In the genomic region with DNA sequence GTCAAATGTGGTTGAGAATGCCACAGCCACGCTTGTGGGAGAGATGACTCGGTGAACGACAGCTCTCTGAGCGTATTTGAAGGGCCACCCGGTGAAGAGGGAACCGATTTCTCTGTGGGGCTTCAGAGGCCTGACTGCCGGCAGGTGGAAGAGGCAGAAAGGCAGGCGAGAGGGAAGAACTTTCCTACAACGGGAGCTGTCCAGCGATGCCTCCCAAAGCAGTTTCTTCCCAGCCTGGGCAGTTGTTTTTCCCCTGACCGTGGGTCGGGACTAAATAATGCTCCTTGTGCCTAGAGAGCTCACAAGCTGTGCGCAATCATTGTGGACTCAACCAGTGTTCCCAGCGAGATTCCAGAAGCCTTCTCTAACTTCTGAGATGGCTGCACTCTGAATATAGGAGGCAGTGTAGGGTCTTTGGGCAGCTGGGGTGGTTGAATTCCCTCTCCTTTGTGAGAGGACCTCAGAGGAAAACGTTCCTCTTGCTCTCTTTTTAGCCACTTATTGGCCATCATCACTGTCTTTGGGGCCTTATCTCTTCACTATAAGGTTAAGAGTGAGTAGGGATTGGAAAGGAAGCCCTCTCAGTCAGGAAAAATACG, we compare ENCODE assay signal across 8 cellular contexts. TPM values are rescaled to one million over a fixed set of nuclear protein-coding genes. Genes with fewer than 3 reads are reported as not detected.
DNase-seq lines count a peak whose midpoint lies in the region; ATAC-seq and TF ChIP-seq lines count a peak whose summit lies in the region.

No MANE protein-coding gene starts in this region.

- CTCF ChIA-PET in activated naive CD4-positive, alpha-beta T cell treated with anti-CD3 and anti-CD28 coated beads, Interleukin-2, amount 10 ng/mL, durations not matched to agents 7 days and 5 days (lab: Charles Lee) = interaction anchor here (1.3 kb wide), 2 partner anchors 9 to 169 kb away, joined by 3 to 5 read pairs; no protein-coding TSS in a partner anchor
- CTCF ChIA-PET in WTC11 (lab: Charles Lee) = interaction anchor here (1.0 to 2.3 kb wide), 9 partner anchors 52 to 372 kb away, joined by 3 to 7 read pairs (median 5); no protein-coding TSS in a partner anchor

- peak overlapping the region; percentile 77 for H3K9ac ChIP-seq in neural cell (ENCODE audit: low read length)

- H4K20me1 ChIP-seq in neural cell (ENCODE audit: insufficient read depth) = no peaks in the 10 kb centered on the region

- H3K27me3 ChIP-seq in gastroesophageal sphincter (peaks cover 12% of the 10 kb centered on the region), neural cell (ENCODE audit: insufficient read depth, low read depth, low read length) (no peaks in the 10 kb centered on the region)

- peaks cover 45% of the 10 kb centered on the region for H3K4me1 Mint-ChIP-seq in activated naive CD4-positive, alpha-beta T cell treated with anti-CD3 and anti-CD28 coated beads, Interleukin-2, amount 10 ng/mL, durations not matched to agents 7 days and 5 days
- peaks cover 21% of the 10 kb centered on the region for H3K4me1 Mint-ChIP-seq in WTC11

- H3K4me1 ChIP-seq in gastroesophageal sphincter = peaks cover 0 to 22% (median 5%) of the 10 kb centered on the region in 3 donors

- no peak for DNase-seq in activated naive CD4-positive, alpha-beta T cell treated with anti-CD3 and anti-CD28 coated beads, Interleukin-2, amount 10 ng/mL, durations not matched to agents 7 days and 5 days
- no peak for DNase-seq in activated naive CD4-positive, alpha-beta T cell (lab: John Stamatoyannopoulos, UW)
- peak; percentile 26 for DNase-seq in HT1080 (ENCODE audit: low read depth)
- peak; percentile 22 for DNase-seq in WTC11 (ENCODE audit: low spot score)

- H2AFZ ChIP-seq in neural cell (ENCODE audit: low read depth, low read length) = peak overlapping the region; percentile 61

- H3K36me3 ChIP-seq in gastroesophageal sphincter (no peaks in the 10 kb centered on the region), neural cell (ENCODE audit: insufficient read depth, low read length) (no peaks in the 10 kb centered on the region)

- H3K9me2 ChIP-seq in neural cell (ENCODE audit: insufficient read depth, low read length) = no peaks in the 10 kb centered on the region

- no peak for ATAC-seq in WTC11
- ATAC-seq in gastroesophageal sphincter = no peak
- ATAC-seq in GM21367 (IDR thresholded peaks at IDR 0.05; ENCODE audit: unreplicated experiment) = no peak
- no peak for ATAC-seq in HG03095 (IDR thresholded peaks at IDR 0.05; ENCODE audit: unreplicated experiment)

- POLR2A ChIA-PET in WTC11 (lab: Charles Lee) = interaction anchor here (0.6 to 0.7 kb wide), 2 partner anchors 9 to 276 kb away, joined by 3 read pairs; a partner anchor contains a TSS

- H3K4me3 ChIP-seq in gastroesophageal sphincter (peak overlapping the region; percentile 88 to 89), neural cell (ENCODE audit: low read length) (peak overlapping the region; percentile 93)

- peak overlapping the region; percentile 87 for H3K4me3 Mint-ChIP-seq in activated naive CD4-positive, alpha-beta T cell treated with anti-CD3 and anti-CD28 coated beads, Interleukin-2, amount 10 ng/mL, durations not matched to agents 7 days and 5 days
- H3K4me3 Mint-ChIP-seq in WTC11 = peak overlapping the region; percentile 91

- H3K9me3 Mint-ChIP-seq in activated naive CD4-positive, alpha-beta T cell treated with anti-CD3 and anti-CD28 coated beads, Interleukin-2, amount 10 ng/mL, durations not matched to agents 7 days and 5 days = no peaks in the 10 kb centered on the region
- peaks cover 5% of the 10 kb centered on the region; the same call in 1 of the 2 replicates for H3K9me3 Mint-ChIP-seq in WTC11

- H3K27ac Mint-ChIP-seq in activated naive CD4-positive, alpha-beta T cell treated with anti-CD3 and anti-CD28 coated beads, Interleukin-2, amount 10 ng/mL, durations not matched to agents 7 days and 5 days = peak overlapping the region; percentile 98
- H3K27ac Mint-ChIP-seq in WTC11 = no peak overlapping the region; the same call in 1 of the 2 replicates

- TF ChIP-seq POLR2A in gastroesophageal sphincter (IDR thresholded peaks at IDR 0.05) = no peak

- TF ChIP-seq EP300 in gastroesophageal sphincter (IDR thresholded peaks at IDR 0.05) (no peak), neural cell (conservative IDR thresholded peaks at IDR 0.05; ENCODE audit: poor library complexity, severe bottlenecking) (no peak)

- H3K9me3 ChIP-seq in gastroesophageal sphincter (no peaks in the 10 kb centered on the region), neural cell (ENCODE audit: low read length) (no peaks in the 10 kb centered on the region)

- peaks cover 9% of the 10 kb centered on the region for H3K27me3 Mint-ChIP-seq in activated naive CD4-positive, alpha-beta T cell treated with anti-CD3 and anti-CD28 coated beads, Interleukin-2, amount 10 ng/mL, durations not matched to agents 7 days and 5 days
- peaks cover 20% of the 10 kb centered on the region for H3K27me3 Mint-ChIP-seq in WTC11 (ENCODE audit: low read depth)

- H3K27ac ChIP-seq in gastroesophageal sphincter (peak overlapping the region in 3 of 4 donors; percentile 76 to 86 (median 85)), neural cell (ENCODE audit: low read length) (peak overlapping the region; percentile 92)

- H3K4me2 ChIP-seq in neural cell (ENCODE audit: low read length) = peak overlapping the region; percentile 83

- no peak for TF ChIP-seq RAD21 in neural cell (conservative IDR thresholded peaks at IDR 0.05)

- peaks cover 21% of the 10 kb centered on the region for H3K79me2 ChIP-seq in neural cell (replicated peaks; ENCODE audit: insufficient read depth, low read length)

- no peaks in the 10 kb centered on the region for H3F3A ChIP-seq in neural cell (ENCODE audit: insufficient read depth, low read length, poor library complexity, severe bottlenecking)

- no peak for TF ChIP-seq CTCF in WTC11 (IDR thresholded peaks at IDR 0.05)
- TF ChIP-seq CTCF in gastroesophageal sphincter (IDR thresholded peaks at IDR 0.05) = no peak
- peak; percentile 56 for TF ChIP-seq CTCF in neural cell (IDR thresholded peaks at IDR 0.05; ENCODE audit: poor library complexity, severe bottlenecking)

- WGBS in gastroesophageal sphincter (ENCODE audit: low coverage in 1 of 2), 2 donors = 5 to 6% methylated on average over 4 to 15 of the region's 16 CpGs

- H3K36me3 Mint-ChIP-seq in activated naive CD4-positive, alpha-beta T cell treated with anti-CD3 and anti-CD28 coated beads, Interleukin-2, amount 10 ng/mL, durations not matched to agents 7 days and 5 days = no peaks in the 10 kb centered on the region
- no peaks in the 10 kb centered on the region for H3K36me3 Mint-ChIP-seq in WTC11

TF ChIP-seq in WTC11, 78 proteins besides CTCF, POLR2A, EP300 and RAD21 (continues in another document):
- TF ChIP-seq NR3C1 (CRISPR knock-in tag; conservative IDR thresholded peaks at IDR 0.05; ENCODE audit: low read depth) = no peak
- TF ChIP-seq, protein P1, sequence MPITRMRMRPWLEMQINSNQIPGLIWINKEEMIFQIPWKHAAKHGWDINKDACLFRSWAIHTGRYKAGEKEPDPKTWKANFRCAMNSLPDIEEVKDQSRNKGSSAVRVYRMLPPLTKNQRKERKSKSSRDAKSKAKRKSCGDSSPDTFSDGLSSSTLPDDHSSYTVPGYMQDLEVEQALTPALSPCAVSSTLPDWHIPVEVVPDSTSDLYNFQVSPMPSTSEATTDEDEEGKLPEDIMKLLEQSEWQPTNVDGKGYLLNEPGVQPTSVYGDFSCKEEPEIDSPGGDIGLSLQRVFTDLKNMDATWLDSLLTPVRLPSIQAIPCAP (CRISPR knock-in tag; IDR thresholded peaks at IDR 0.05) = 0 out of 2 replicates have a peak, but pooled peaks have one; percentile 30
- TF ChIP-seq, protein P2, sequence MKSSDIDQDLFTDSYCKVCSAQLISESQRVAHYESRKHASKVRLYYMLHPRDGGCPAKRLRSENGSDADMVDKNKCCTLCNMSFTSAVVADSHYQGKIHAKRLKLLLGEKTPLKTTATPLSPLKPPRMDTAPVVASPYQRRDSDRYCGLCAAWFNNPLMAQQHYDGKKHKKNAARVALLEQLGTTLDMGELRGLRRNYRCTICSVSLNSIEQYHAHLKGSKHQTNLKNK (CRISPR knock-in tag; IDR thresholded peaks at IDR 0.05) = no peak

TF ChIP-seq in neural cell, 6 proteins besides CTCF, POLR2A, EP300 and RAD21:
- TF ChIP-seq POLR2AphosphoS5 (IDR thresholded peaks at IDR 0.05) (no peak), MXI1 (conservative IDR thresholded peaks at IDR 0.05; ENCODE audit: poor library complexity, severe bottlenecking) (no peak), SMC3 (conservative IDR thresholded peaks at IDR 0.05; ENCODE audit: poor library complexity) (peak; percentile 22)
- TF ChIP-seq, protein P3, sequence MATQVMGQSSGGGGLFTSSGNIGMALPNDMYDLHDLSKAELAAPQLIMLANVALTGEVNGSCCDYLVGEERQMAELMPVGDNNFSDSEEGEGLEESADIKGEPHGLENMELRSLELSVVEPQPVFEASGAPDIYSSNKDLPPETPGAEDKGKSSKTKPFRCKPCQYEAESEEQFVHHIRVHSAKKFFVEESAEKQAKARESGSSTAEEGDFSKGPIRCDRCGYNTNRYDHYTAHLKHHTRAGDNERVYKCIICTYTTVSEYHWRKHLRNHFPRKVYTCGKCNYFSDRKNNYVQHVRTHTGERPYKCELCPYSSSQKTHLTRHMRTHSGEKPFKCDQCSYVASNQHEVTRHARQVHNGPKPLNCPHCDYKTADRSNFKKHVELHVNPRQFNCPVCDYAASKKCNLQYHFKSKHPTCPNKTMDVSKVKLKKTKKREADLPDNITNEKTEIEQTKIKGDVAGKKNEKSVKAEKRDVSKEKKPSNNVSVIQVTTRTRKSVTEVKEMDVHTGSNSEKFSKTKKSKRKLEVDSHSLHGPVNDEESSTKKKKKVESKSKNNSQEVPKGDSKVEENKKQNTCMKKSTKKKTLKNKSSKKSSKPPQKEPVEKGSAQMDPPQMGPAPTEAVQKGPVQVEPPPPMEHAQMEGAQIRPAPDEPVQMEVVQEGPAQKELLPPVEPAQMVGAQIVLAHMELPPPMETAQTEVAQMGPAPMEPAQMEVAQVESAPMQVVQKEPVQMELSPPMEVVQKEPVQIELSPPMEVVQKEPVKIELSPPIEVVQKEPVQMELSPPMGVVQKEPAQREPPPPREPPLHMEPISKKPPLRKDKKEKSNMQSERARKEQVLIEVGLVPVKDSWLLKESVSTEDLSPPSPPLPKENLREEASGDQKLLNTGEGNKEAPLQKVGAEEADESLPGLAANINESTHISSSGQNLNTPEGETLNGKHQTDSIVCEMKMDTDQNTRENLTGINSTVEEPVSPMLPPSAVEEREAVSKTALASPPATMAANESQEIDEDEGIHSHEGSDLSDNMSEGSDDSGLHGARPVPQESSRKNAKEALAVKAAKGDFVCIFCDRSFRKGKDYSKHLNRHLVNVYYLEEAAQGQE (IDR thresholded peaks at IDR 0.05; ENCODE audit: borderline replicate concordance) = peak; percentile 6

RNA-seq across cellular contexts. Expression of a gene that starts 0.7 kb away (rescaled TPM):
- total RNA-seq in HT1080 (2014; rRNA removed; shearing (Covaris generic)) = 40.6 and 42.2 TPM in 2 replicates
- 25.7 and 27.3 TPM in 2 replicates for polyA plus RNA-seq in HT1080 (2015; cell fraction: cytosol; rRNA removed)
- 10.4 and 11.7 TPM in 2 replicates for polyA plus RNA-seq in HT1080 (2015; cell fraction: nucleus; rRNA removed)
- total RNA-seq in WTC11 (2021) (44.3 to 49.5 TPM (median 45.9 TPM) in 3 replicates), gastroesophageal sphincter (10 to 100 TPM; 14.7 to 25.2 (median 21.6) TPM)
- polyA plus RNA-seq in neural cell = 211 and 245 TPM in 2 replicates
- polyA minus RNA-seq in neural cell = 88.4 and 103 TPM in 2 replicates

Comparison
In these comparisons a context has a peak if more than half of its experiments do, and no peak if none do; other contexts are left out.
1. DNase-seq: peak in HT1080 (single experiment) and WTC11 (single experiment); none in activated naive CD4-positive, alpha-beta T cell treated with anti-CD3 and anti-CD28 coated beads, Interleukin-2, amount 10 ng/mL, durations not matched to agents 7 days and 5 days (single experiment) and activated naive CD4-positive, alpha-beta T cell (0 of 4).